Comparison of ENCODE assay signal across 8 cellular contexts in genomic region chr22:42994917-42995562, GRCh38. TPM values are rescaled to one million over a fixed set of nuclear protein-coding genes. Genes with fewer than 3 reads are reported as not detected.
DNase-seq lines count a peak whose midpoint lies in the region; ATAC-seq and TF ChIP-seq lines count a peak whose summit lies in the region.

No MANE protein-coding gene starts in this region.

- H3K9ac ChIP-seq in endodermal cell (ENCODE audit: extremely low read depth, low read length, poor library complexity, severe bottlenecking) = no peak overlapping the region
- H3K9ac ChIP-seq in mucosa of rectum (ENCODE audit: low read depth in 1 of 2, low read length in 2 of 2) = peak overlapping the region; percentile 66 to 86

- no peak overlapping the region for H3K4me3 Mint-ChIP-seq in endodermal cell
- H3K4me3 Mint-ChIP-seq in activated T-helper 1 cell treated with anti-CD3 and anti-CD28 coated beads, Interleukin-12 subunit alpha, Interleukin-12 subunit beta, Interleukin-2, Interleukin-4 antibody, amounts not matched to agents 30 ng/mL and 10 ng/mL and 1 ng/mL, durations not matched to agents 14 hours and 24 hours and 36 hours = no peak overlapping the region

- H3K9me2 ChIP-seq in DOHH2 (replicated peaks; ENCODE audit: control insufficient read depth, low read length) = no peaks in the 10 kb centered on the region

- peak overlapping the region; percentile 84 for H3K27ac Mint-ChIP-seq in endodermal cell
- no peak overlapping the region for H3K27ac Mint-ChIP-seq in activated T-helper 1 cell treated with anti-CD3 and anti-CD28 coated beads, Interleukin-12 subunit alpha, Interleukin-12 subunit beta, Interleukin-2, Interleukin-4 antibody, amounts not matched to agents 30 ng/mL and 10 ng/mL and 1 ng/mL, durations not matched to agents 14 hours and 24 hours and 36 hours

- H3K9me3 ChIP-seq in DOHH2 (ENCODE audit: control insufficient read depth, insufficient read depth, low read length) = peaks cover 3% of the 10 kb centered on the region; the same call in 1 of the 2 replicates
- H3K9me3 ChIP-seq in endodermal cell (ENCODE audit: control insufficient read depth, low read length) = peaks cover 11% of the 10 kb centered on the region
- H3K9me3 ChIP-seq in mucosa of rectum (ENCODE audit: control insufficient read depth in 2 of 2, low read length in 2 of 2) = no peaks in the 10 kb centered on the region

- H3K4me1 Mint-ChIP-seq in endodermal cell = peaks cover 24% of the 10 kb centered on the region
- peaks cover 26% of the 10 kb centered on the region for H3K4me1 Mint-ChIP-seq in activated T-helper 1 cell treated with anti-CD3 and anti-CD28 coated beads, Interleukin-12 subunit alpha, Interleukin-12 subunit beta, Interleukin-2, Interleukin-4 antibody, amounts not matched to agents 30 ng/mL and 10 ng/mL and 1 ng/mL, durations not matched to agents 14 hours and 24 hours and 36 hours (ENCODE audit: low read depth)

- H3K36me3 Mint-ChIP-seq in endodermal cell (ENCODE audit: low read depth) = peaks cover 31% of the 10 kb centered on the region
- H3K36me3 Mint-ChIP-seq in activated T-helper 1 cell treated with anti-CD3 and anti-CD28 coated beads, Interleukin-12 subunit alpha, Interleukin-12 subunit beta, Interleukin-2, Interleukin-4 antibody, amounts not matched to agents 30 ng/mL and 10 ng/mL and 1 ng/mL, durations not matched to agents 14 hours and 24 hours and 36 hours (ENCODE audit: low read depth) = peaks cover 5% of the 10 kb centered on the region

- 0 out of 2 replicates have a peak, but pooled peaks cover 3% of the 10 kb centered on the region for H3F3A ChIP-seq in DOHH2 (ENCODE audit: control insufficient read depth, insufficient read depth)

- H3K9me3 Mint-ChIP-seq in endodermal cell = peaks cover 11% of the 10 kb centered on the region
- no peaks in the 10 kb centered on the region for H3K9me3 Mint-ChIP-seq in activated T-helper 1 cell treated with anti-CD3 and anti-CD28 coated beads, Interleukin-12 subunit alpha, Interleukin-12 subunit beta, Interleukin-2, Interleukin-4 antibody, amounts not matched to agents 30 ng/mL and 10 ng/mL and 1 ng/mL, durations not matched to agents 14 hours and 24 hours and 36 hours

- TF ChIP-seq CTCF in DOHH2 (IDR thresholded peaks at IDR 0.05; ENCODE audit: low read depth, low read length, poor library complexity, severe bottlenecking) (no peak), endodermal cell (conservative IDR thresholded peaks at IDR 0.05) (no peak)

- no peaks in the 10 kb centered on the region for H3K27me3 Mint-ChIP-seq in endodermal cell (ENCODE audit: insufficient read depth)
- H3K27me3 Mint-ChIP-seq in activated T-helper 1 cell treated with anti-CD3 and anti-CD28 coated beads, Interleukin-12 subunit alpha, Interleukin-12 subunit beta, Interleukin-2, Interleukin-4 antibody, amounts not matched to agents 30 ng/mL and 10 ng/mL and 1 ng/mL, durations not matched to agents 14 hours and 24 hours and 36 hours (ENCODE audit: insufficient read depth) = no peaks in the 10 kb centered on the region

- H3K79me2 ChIP-seq in DOHH2 (ENCODE audit: control insufficient read depth, low read length) = peaks cover 97% of the 10 kb centered on the region

- H4K20me1 ChIP-seq in DOHH2 (ENCODE audit: control insufficient read depth, insufficient read depth, low read depth, low read length) = peaks cover 20% of the 10 kb centered on the region; the same call in 1 of the 2 replicates

- DNase-seq in NOMO-1 treated with DMSO at 0.1 percent for 48 hours (lab: John Stamatoyannopoulos, UW; ENCODE audit: unreplicated experiment) (peak; percentile 97), endodermal cell (no peak), NK-92 (lab: John Stamatoyannopoulos, UW; ENCODE audit: unreplicated experiment) (no peak)
- no peak for DNase-seq in activated T-helper 1 cell treated with anti-CD3 and anti-CD28 coated beads, Interleukin-12 subunit alpha, Interleukin-12 subunit beta, Interleukin-2, Interleukin-4 antibody, amounts not matched to agents 30 ng/mL and 10 ng/mL and 1 ng/mL, durations not matched to agents 14 hours and 24 hours and 36 hours (ENCODE audit: low spot score)

- H3K27me3 ChIP-seq in DOHH2 (ENCODE audit: control insufficient read depth, low read length) (no peaks in the 10 kb centered on the region), endodermal cell (ENCODE audit: control insufficient read depth, insufficient read depth, low read length, poor library complexity, severe bottlenecking) (no peaks in the 10 kb centered on the region), mucosa of rectum (ENCODE audit: control insufficient read depth in 2 of 2, insufficient read depth in 2 of 2, low read length in 2 of 2) (no peaks in the 10 kb centered on the region)

- intact Hi-C loops in activated T-helper 1 cell treated with anti-CD3 and anti-CD28 coated beads, Interleukin-12 subunit alpha, Interleukin-12 subunit beta, Interleukin-2, Interleukin-4 antibody, amounts not matched to agents 30 ng/mL and 10 ng/mL and 1 ng/mL, durations not matched to agents 14 hours and 24 hours and 36 hours (cut with micrococcal nuclease) = no loop called here

- H3K4me1 ChIP-seq in DOHH2 (ENCODE audit: control insufficient read depth, low read length) (peaks cover 48% of the 10 kb centered on the region), endodermal cell (ENCODE audit: control insufficient read depth, insufficient read depth, low read length) (no peaks in the 10 kb centered on the region), mucosa of rectum (ENCODE audit: control insufficient read depth in 2 of 2, insufficient read depth in 2 of 2, low read length in 2 of 2) (peaks cover 45 to 71% of the 10 kb centered on the region in 2 donors)

- H3K36me3 ChIP-seq in DOHH2 (ENCODE audit: control insufficient read depth, low read length) (peaks cover 19% of the 10 kb centered on the region), endodermal cell (ENCODE audit: control insufficient read depth, insufficient read depth, low read length) (peaks cover 19% of the 10 kb centered on the region), mucosa of rectum (ENCODE audit: control insufficient read depth in 2 of 2, insufficient read depth in 2 of 2, low read length in 2 of 2) (no peaks in the 10 kb centered on the region)

- WGBS in endodermal cell (ENCODE audit: insufficient coverage in 1 of 2, insufficient read length in 1 of 2), 2 experiments = 84 to 89% methylated on average over 4 to 9 of the region's 9 CpGs

- H3K4me2 ChIP-seq in DOHH2 (ENCODE audit: low read length) = peak overlapping the region; percentile 39

- H3K27ac ChIP-seq in DOHH2 (ENCODE audit: low read depth, low read length) (no peak overlapping the region), endodermal cell (ENCODE audit: low read depth, low read length) (peak overlapping the region; percentile 25), mucosa of rectum (ENCODE audit: low read depth in 2 of 2, low read length in 2 of 2) (peak overlapping the region; percentile 96 to 99)

- H3K4me3 ChIP-seq in DOHH2 (ENCODE audit: low read length) = peak overlapping the region; percentile 0; the same call in 1 of the 2 replicates
- no peak overlapping the region for H3K4me3 ChIP-seq in endodermal cell (ENCODE audit: low read length)
- H3K4me3 ChIP-seq in mucosa of rectum (ENCODE audit: low read length in 2 of 2) = peak overlapping the region; percentile 51 to 62

- ATAC-seq in GM18867 (IDR thresholded peaks at IDR 0.05; ENCODE audit: unreplicated experiment) = no peak
- no peak for ATAC-seq in GM18502 (IDR thresholded peaks at IDR 0.05; ENCODE audit: poor library complexity, unreplicated experiment)

RNA-seq across cellular contexts. Expression of gene PACSIN2, which starts 19.9 kb away (rescaled TPM):
- 10 to 100 TPM; 60.7 to 61.4 TPM for total RNA-seq in endodermal cell
- 47.8 TPM for polyA plus RNA-seq in endodermal cell (2013, experiment 1 of 2)
- 50.9 TPM for polyA plus RNA-seq in endodermal cell (2013, experiment 2 of 2)
- 30.5 and 31.7 TPM in 2 replicates for total RNA-seq in activated T-helper 1 cell treated with anti-CD3 and anti-CD28 coated beads, Interleukin-12 subunit alpha, Interleukin-12 subunit beta, Interleukin-2, Interleukin-4 antibody, amounts not matched to agents 30 ng/mL and 10 ng/mL and 1 ng/mL, durations not matched to agents 14 hours and 24 hours and 36 hours
